ENCODE assay signal across 10 cellular contexts in the genomic region with DNA sequence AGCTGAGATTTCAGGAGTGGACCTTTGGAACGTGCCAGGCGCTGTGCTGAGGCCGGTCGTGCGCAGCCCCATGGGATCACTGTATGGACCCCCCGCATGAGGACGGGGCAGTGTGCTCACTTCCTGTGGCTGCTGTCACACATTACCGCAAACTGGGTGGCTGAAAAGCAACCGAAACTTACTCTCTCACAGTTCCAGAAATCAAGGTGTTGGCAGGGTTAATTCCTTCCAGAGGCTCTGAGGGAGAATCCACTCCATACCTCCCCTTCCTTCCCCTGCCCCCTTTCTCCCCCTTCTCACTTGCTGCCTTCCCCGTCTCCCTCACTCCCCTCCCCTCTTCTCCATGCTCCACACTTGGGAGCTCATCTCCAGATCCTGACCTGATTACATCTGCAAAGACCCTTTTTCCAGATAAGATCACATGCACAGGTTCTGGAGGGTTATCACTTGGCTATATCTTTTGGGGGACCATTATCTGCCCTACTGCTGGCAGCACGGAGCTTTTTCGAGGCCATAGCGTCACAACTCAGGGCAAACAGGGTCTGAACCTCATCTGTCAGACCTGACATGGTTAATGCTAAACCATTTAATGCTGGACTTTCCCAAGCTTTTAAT. TPM values are rescaled to one million over a fixed set of nuclear protein-coding genes. Genes with fewer than 3 reads are reported as not detected.
A peak's percentile ranks its signal among the peaks of the same experiment; 100 is the strongest.
DNase-seq lines count a peak whose midpoint lies in the region; ATAC-seq, FAIRE-seq and TF ChIP-seq lines count a peak whose summit lies in the region.
"Had no signal": no experiment of that assay in that cellular context is flagged by ENCODE, and none has a peak within 500 bp of the region (broad histone marks: within the 10 kb centered on the region; RNA-seq: fewer than 3 reads in every experiment).

No MANE protein-coding gene starts in this region.

- no peaks in the 10 kb centered on the region for H3K23me2 ChIP-seq in H1 (ENCODE audit: low read depth, low read length)

- TF ChIP-seq RAD21 in SK-N-SH (IDR thresholded peaks at IDR 0.05; ENCODE audit: low read length) (no peak), H1 (IDR thresholded peaks at IDR 0.05 in 1 of 2, conservative IDR thresholded peaks at IDR 0.05 in 1 of 2; ENCODE audit: low read depth in 2 of 2, low read length in 2 of 2) (no peak)

- H2BK15ac ChIP-seq in H1 (ENCODE audit: low read length) = peak overlapping the region; percentile 84; the same call in 1 of the 2 replicates

- no peak overlapping the region; a peak in 1 of 4 replicates for H3K27ac ChIP-seq in SK-N-SH (ENCODE audit: low read depth in 2 of 2, low read length in 1 of 2)
- H3K27ac ChIP-seq in H1 (ENCODE audit: low read depth, low read length) = no peak overlapping the region
- H3K27ac ChIP-seq in stomach = peak overlapping the region; percentile 81 to 95 (median 93)

- H4K8ac ChIP-seq in H1 (ENCODE audit: extremely low read depth, insufficient read depth, low read length) = no peak overlapping the region

- POLR2A ChIA-PET in SK-N-SH (lab: Yijun Ruan, JAX) = interaction anchor here (0.8 to 1.5 kb wide), 2 partner anchors 20 to 67 kb away, joined by 4 to 5 read pairs; no protein-coding TSS in a partner anchor
- POLR2A ChIA-PET in H1 (lab: Charles Lee; ENCODE audit: partially characterized antibody) = no interaction called here

- no peak for DNase-seq in SK-N-SH
- DNase-seq in MV-4-11 (lab: John Stamatoyannopoulos, UW) = peak; percentile 53
- DNase-seq in H1 (ENCODE audit: low read depth in 1 of 2, low spot score in 2 of 2) = no peak
- DNase-seq in stomach = no peak
- no peak for DNase-seq in UCSD-AML1 (lab: John Stamatoyannopoulos, UW; ENCODE audit: unreplicated experiment)
- no peak for DNase-seq in NCI-H526 (lab: John Stamatoyannopoulos, UW)
- DNase-seq in AML-193 (lab: John Stamatoyannopoulos, UW) = no peak

- no peak overlapping the region for H3K9ac ChIP-seq in SK-N-SH
- no peak overlapping the region for H3K9ac ChIP-seq in H1 (replicated peaks in 1 of 4; ENCODE audit: extremely low read depth in 1 of 4, low read depth in 3 of 4, low read length in 3 of 4)

- H3K79me1 ChIP-seq in H1 (ENCODE audit: low read depth, low read length) = peaks cover 16% of the 10 kb centered on the region

- H3K9me2 ChIP-seq in SK-N-SH = no peaks in the 10 kb centered on the region

- H2BK120ac ChIP-seq in H1 (replicated peaks; ENCODE audit: low read depth, low read length) = no peak overlapping the region

- CTCF ChIA-PET in SK-N-SH (lab: Yijun Ruan, JAX) = interaction anchor here (1.1 to 2.0 kb wide), 6 partner anchors 9 to 161 kb away, joined by 3 to 9 read pairs (median 4); no protein-coding TSS in a partner anchor
- CTCF ChIA-PET in H1 (lab: Charles Lee; ENCODE audit: partially characterized antibody) = interaction anchor here (0.6 to 4.1 kb wide), 9 partner anchors 9 to 188 kb away, joined by 3 to 24 read pairs (median 4); no protein-coding TSS in a partner anchor

- TF ChIP-seq POLR2A in H1 (IDR thresholded peaks at IDR 0.05; ENCODE audit: control extremely low read depth in 1 of 2, low read depth in 2 of 2, low read length in 2 of 2) = no peak
- no peak for TF ChIP-seq POLR2A in stomach (IDR thresholded peaks at IDR 0.05)

- H2AFZ ChIP-seq in SK-N-SH (ENCODE audit: low read depth) = no peak overlapping the region
- no peak overlapping the region for H2AFZ ChIP-seq in H1 (ENCODE audit: low read length)

- no peak overlapping the region for H3K23ac ChIP-seq in H1 (ENCODE audit: insufficient read length)

- no peak for ATAC-seq in SK-N-SH treated with all-trans-retinoic acid at 6 μM for 48 hours

- no peak overlapping the region for H3K18ac ChIP-seq in H1 (ENCODE audit: extremely low read depth, low read length)

- H3F3A ChIP-seq in SK-N-SH (replicated peaks; ENCODE audit: insufficient read depth) = no peaks in the 10 kb centered on the region

- no peak overlapping the region for H2BK20ac ChIP-seq in H1 (ENCODE audit: low read length)

- peak overlapping the region; percentile 17 for H2AK5ac ChIP-seq in H1 (ENCODE audit: low read depth, low read length)

- no peak overlapping the region for H3K4me3 ChIP-seq in SK-N-SH (ENCODE audit: low read depth in 2 of 2, low read length in 1 of 2)
- H3K4me3 ChIP-seq in H1 (ENCODE audit: extremely low read depth in 1 of 4, insufficient read depth in 2 of 4, low read depth in 3 of 4, low read length in 4 of 4) = no peak overlapping the region
- H3K4me3 ChIP-seq in stomach = no peak overlapping the region
- H3K4me3 ChIP-seq: ovary had no signal

- no peak for FAIRE-seq in H1 (lab: Jason Lieb, UNC)
- FAIRE-seq: A204.1 had no signal

- no peak for TF ChIP-seq EP300 in SK-N-SH (IDR thresholded peaks at IDR 0.05; ENCODE audit: borderline replicate concordance in 1 of 2, low read depth in 1 of 2, low read length in 1 of 2)
- no peak for TF ChIP-seq EP300 in H1 (IDR thresholded peaks at IDR 0.05; ENCODE audit: borderline replicate concordance in 1 of 2, low read depth in 2 of 2, low read length in 2 of 2)
- TF ChIP-seq EP300 in stomach (IDR thresholded peaks at IDR 0.05) = no peak

- H3K27me3 ChIP-seq in SK-N-SH (ENCODE audit: insufficient read depth) (no peaks in the 10 kb centered on the region), H1 (replicated peaks in 1 of 4; ENCODE audit: control insufficient read depth in 3 of 4, extremely low read depth in 1 of 4, insufficient read depth in 3 of 4, low read length in 3 of 4) (no peaks in the 10 kb centered on the region), stomach (no peaks in the 10 kb centered on the region)
- H3K27me3 ChIP-seq: ovary had no signal

- no peak overlapping the region for H4K5ac ChIP-seq in H1 (ENCODE audit: insufficient read length, low read depth, low read length)

- H3K79me2 ChIP-seq in SK-N-SH (ENCODE audit: insufficient read depth) (peaks cover 18% of the 10 kb centered on the region), H1 (ENCODE audit: control insufficient read depth in 1 of 2, insufficient read depth in 2 of 2, low read length in 2 of 2) (peaks cover 0 to 42% of the 10 kb centered on the region in 2 experiments; a peak in 2 of 4 replicates)

- peak overlapping the region; percentile 40; the same call in 1 of the 2 replicates for H2BK12ac ChIP-seq in H1 (ENCODE audit: low read depth, low read length)

- peak overlapping the region; percentile 29; the same call in 1 of the 2 replicates for H2BK5ac ChIP-seq in H1 (ENCODE audit: low read depth, low read length)

- 80% methylated on average over 8 of the region's 13 CpGs for whole genome bisulfite sequencing in SK-N-SH (ENCODE audit: low lambda C conversion rate)
- WGBS in H1 (ENCODE audit: extremely low coverage in 1 of 2, insufficient coverage in 1 of 2, insufficient read length in 1 of 2, insufficient replicate concordance in 2 of 2, low coverage in 1 of 2, low lambda C conversion rate in 2 of 2, missing lambda C conversion rate in 1 of 2), 2 experiments = 87% methylated on average over 12 of the region's 13 CpGs; no CpG with 5 or more reads in 1 of the 2 experiments
- WGBS in stomach, 5 donors = 53 to 69% (median 59%) methylated on average over 12 to 13 of the region's 13 CpGs

- TF ChIP-seq CTCF in SK-N-SH (IDR thresholded peaks at IDR 0.05) = no peak
- TF ChIP-seq CTCF in H1 (IDR thresholded peaks at IDR 0.05; ENCODE audit: control extremely low read depth in 1 of 3, insufficient read depth in 1 of 3, low read depth in 1 of 3, low read length in 3 of 3) = no peak
- no peak for TF ChIP-seq CTCF in stomach (IDR thresholded peaks at IDR 0.05)

- intact Hi-C loops in stomach (cut with DNase I; ENCODE audit: low total_unique reads) = no loop called here

- H3K4me2 ChIP-seq in SK-N-SH (no peak overlapping the region), H1 (ENCODE audit: insufficient read depth in 1 of 2, low read depth in 2 of 2, low read length in 2 of 2) (no peak overlapping the region)

- H3K4ac ChIP-seq in H1 (replicated peaks; ENCODE audit: insufficient read length, low read depth, low read length) = no peak overlapping the region

- H4K20me1 ChIP-seq in SK-N-SH (ENCODE audit: insufficient read depth) (peaks cover 19% of the 10 kb centered on the region), H1 (replicated peaks in 1 of 2; ENCODE audit: control insufficient read depth in 1 of 2, insufficient read depth in 2 of 2, low read length in 2 of 2) (peaks cover 3 to 13% of the 10 kb centered on the region in 2 experiments)

- H3K36me3 ChIP-seq in SK-N-SH (replicated peaks in 1 of 2; ENCODE audit: control insufficient read depth in 1 of 2, insufficient read depth in 2 of 2, low read length in 1 of 2) (no peaks in the 10 kb centered on the region), H1 (ENCODE audit: control insufficient read depth in 2 of 4, insufficient read depth in 4 of 4, low read length in 3 of 4) (no peaks in the 10 kb centered on the region), stomach (peaks cover 8 to 15% (median 13%) of the 10 kb centered on the region in 4 donors)
- H3K36me3 ChIP-seq: ovary had no signal

- peaks cover 0 to 68% of the 10 kb centered on the region in 2 experiments; a peak in 2 of 4 replicates for H3K4me1 ChIP-seq in SK-N-SH (ENCODE audit: control insufficient read depth in 1 of 2, insufficient read depth in 2 of 2, low read depth in 1 of 2, low read length in 1 of 2)
- H3K4me1 ChIP-seq in H1 (replicated peaks in 1 of 4; ENCODE audit: control insufficient read depth in 3 of 4, insufficient read depth in 4 of 4, low read length in 3 of 4) = peaks cover 2 to 51% (median 35%) of the 10 kb centered on the region in 4 experiments
- peaks cover 58 to 96% (median 76%) of the 10 kb centered on the region in 4 donors for H3K4me1 ChIP-seq in stomach

- no peak overlapping the region for H3K56ac ChIP-seq in H1 (replicated peaks; ENCODE audit: insufficient read length, low read depth, low read length)

- H4K91ac ChIP-seq in H1 (replicated peaks; ENCODE audit: insufficient read length, low read length) = no peak overlapping the region

- no peak overlapping the region for H3K14ac ChIP-seq in H1 (ENCODE audit: insufficient read length)

- H3K9me3 ChIP-seq in SK-N-SH (no peaks in the 10 kb centered on the region), H1 (ENCODE audit: insufficient read depth in 2 of 2, low read depth in 1 of 2, low read length in 1 of 2) (no peaks in the 10 kb centered on the region), stomach (no peaks in the 10 kb centered on the region)
- H3K9me3 ChIP-seq: ovary had no signal

RNA-seq across cellular contexts. Expression of a gene that starts 41.2 kb away (rescaled TPM):
- polyA plus RNA-seq in SK-N-SH (2012; rRNA removed) (7.1 and 8.6 TPM in 2 replicates), H1 (2011; rRNA removed) (15.7 and 18.3 TPM in 2 replicates), stomach (10 to 100 TPM; 23.0 to 30.7 (median 24.3) TPM)
- 9.4 and 11.1 TPM in 2 replicates for polyA plus RNA-seq in SK-N-SH (2012; cell fraction: cytosol; rRNA removed)
- 7.4 and 9.3 TPM in 2 replicates for polyA plus RNA-seq in SK-N-SH (2012; cell fraction: nucleus; rRNA removed)
- total RNA-seq in H1 (2021; fragmentation: NEBNext Ultra II Directional; extraction: Animal tissue kit (Norgen Biotek cat#: 25700)) = 32.4 and 33.4 TPM in 2 replicates
- polyA plus RNA-seq in H1 (2011; cell fraction: cytosol; rRNA removed) = 16.2 TPM
- polyA plus RNA-seq in H1 (2011; cell fraction: nucleus; rRNA removed) = 17.3 TPM
- 21.5 to 39.3 TPM (median 24.4 TPM) in 4 replicates for polyA plus RNA-seq in H1 (2012, experiment 1 of 2)
- polyA plus RNA-seq in H1 (2012, experiment 2 of 2) = 13.0 TPM
- polyA plus RNA-seq in H1 (2013, experiment 1 of 2) = 34.5 TPM
- 37.8 TPM for polyA plus RNA-seq in H1 (2013, experiment 2 of 2)
- polyA minus RNA-seq in H1 (2011; rRNA and poly(A)+ RNA removed) = 15.4 and 21.4 TPM in 2 replicates
- polyA minus RNA-seq in H1 (2011; cell fraction: cytosol; rRNA and poly(A)+ RNA removed) = 21.7 TPM
- 10.9 TPM for polyA minus RNA-seq in H1 (2011; cell fraction: nucleus; rRNA and poly(A)+ RNA removed)
- 10 to 100 TPM in 4 of 5 donors, 1 to 10 TPM in 1; 9.3 to 74.0 (median 38.8) TPM for total RNA-seq in stomach

Comparison
In these comparisons a context has a peak if more than half of its experiments do, and no peak if none do; other contexts are left out.
1. H3K27ac ChIP-seq: peak in stomach (5 of 5); none in SK-N-SH (0 of 2) and H1 (single experiment).